In genomic region chr3:42190701-42191442, GRCh38 we compare ENCODE assay signal across 8 cellular contexts.
A peak's percentile ranks its signal among the peaks of the same experiment; 100 is the strongest.
DNase-seq lines count a peak whose midpoint lies in the region; ATAC-seq lines count a peak whose summit lies in the region.

No MANE protein-coding gene starts in this region.

- intact Hi-C loops in left colon (cut with DNase I, micrococcal nuclease): loop anchor here in 1 of 2 donors (5.0 kb wide), 2 partner anchors 74 to 294 kb away; no protein-coding TSS in a partner anchor

- ATAC-seq in left colon (peak; percentile 82), HG02870 (IDR thresholded peaks at IDR 0.05; ENCODE audit: unreplicated experiment) (no peak)

- DNase-seq in DMS53 (lab: John Stamatoyannopoulos, UW) (peak; percentile 61), DMS53 treated with DMSO at 0.1 percent for 48 hours (lab: John Stamatoyannopoulos, UW; ENCODE audit: unreplicated experiment) (no peak), NCI-H1930 (lab: John Stamatoyannopoulos, UW) (peak; percentile 2 to 36), left colon (peak in 1 of 2 donors; percentile 85)
- peak; percentile 63 for DNase-seq in activated CD4-positive, CD25-positive, alpha-beta regulatory T cell treated with anti-CD3 and anti-CD28 coated beads, Interleukin-2, amount 50 U/mL, for 72 hours
- DNase-seq in central memory CD4-positive, alpha-beta T cell: peak; percentile 43
- DNase-seq in stimulated activated CD4-positive, alpha-beta T cell treated with anti-CD3 and anti-CD28 coated beads, TNF-alpha, amount 100 ng/mL, for 1 hour (ENCODE audit: low read depth in 3 of 3, low spot score in 1 of 3): peak; percentile 36 to 38 (median 38)
